ENCODE assay signal across 13 cellular contexts in the genomic region with DNA sequence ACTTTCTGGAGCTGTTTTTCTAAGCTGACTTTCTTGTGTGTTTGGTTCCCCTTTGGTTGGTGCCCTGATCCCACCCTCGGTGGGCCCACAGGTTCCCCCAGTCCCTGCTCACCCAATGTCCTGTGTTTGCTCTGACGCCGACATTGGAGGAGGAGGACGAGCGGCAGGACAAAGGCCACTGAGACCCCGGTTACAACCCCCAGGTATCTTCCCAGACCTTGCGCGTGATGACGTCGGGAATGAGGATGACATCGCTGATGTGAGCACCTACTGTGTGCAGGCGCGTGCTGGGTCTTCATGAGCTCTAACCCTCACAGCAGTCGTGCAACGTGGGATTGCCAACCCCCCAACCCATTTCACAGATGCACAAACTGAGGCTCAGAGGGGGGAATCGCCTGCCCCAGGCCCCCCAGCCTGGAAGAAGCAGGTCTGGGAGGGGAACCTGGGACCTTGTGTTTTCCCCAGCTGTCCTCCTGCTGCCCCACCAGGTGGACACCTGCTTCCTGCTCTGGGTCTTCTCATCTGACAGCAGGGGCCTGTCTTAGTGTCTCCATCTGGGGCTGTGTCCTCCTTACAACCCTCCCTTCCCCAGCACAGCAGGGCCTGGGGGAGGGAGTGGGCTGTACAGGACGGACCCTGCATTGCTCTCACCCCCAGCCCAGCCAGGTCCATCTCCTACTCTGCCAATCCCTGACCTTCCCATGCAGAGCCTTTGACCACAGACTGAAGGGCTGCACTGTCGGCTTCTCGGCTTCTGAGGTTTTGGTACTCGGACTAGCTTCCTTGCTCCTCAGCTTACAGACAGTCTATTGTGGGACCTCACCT. TPM values are rescaled to one million over a fixed set of nuclear protein-coding genes. Genes with fewer than 3 reads are reported as not detected.
DNase-seq lines count a peak whose midpoint lies in the region; ATAC-seq, FAIRE-seq and TF ChIP-seq lines count a peak whose summit lies in the region.
"Had no signal": no experiment of that assay in that cellular context is flagged by ENCODE, and none has a peak within 500 bp of the region (broad histone marks: within the 10 kb centered on the region; RNA-seq: fewer than 3 reads in every experiment).

No MANE protein-coding gene starts in this region.

- H3K9ac ChIP-seq in HepG2 (ENCODE audit: insufficient read depth, low read depth, low read length) = no peak overlapping the region

- no peak for FAIRE-seq in HepG2 (lab: Jason Lieb, UNC)
- FAIRE-seq: bronchial epithelial cell had no signal

- TF ChIP-seq POLR2A in HepG2 (IDR thresholded peaks at IDR 0.05; ENCODE audit: insufficient read depth in 1 of 2, low read depth in 2 of 2, low read length in 2 of 2) (no peak), stomach (IDR thresholded peaks at IDR 0.05) (no peak), gastrocnemius medialis (IDR thresholded peaks at IDR 0.05) (no peak)

- H3K4me1 ChIP-seq in HepG2 (ENCODE audit: insufficient read depth, low read length) (no peaks in the 10 kb centered on the region), stomach (peaks cover 0 to 16% (median 0%) of the 10 kb centered on the region in 4 donors), gastrocnemius medialis (no peaks in the 10 kb centered on the region)
- H3K4me1 ChIP-seq: thyroid gland had no signal

- CTCF ChIA-PET in activated naive CD4-positive, alpha-beta T cell treated with anti-CD3 and anti-CD28 coated beads for 36 hours (lab: Charles Lee) = interaction anchor here (0.6 kb wide), 1 partner anchor 81 kb away, joined by 3 read pairs; no protein-coding TSS in a partner anchor
- CTCF ChIA-PET in HepG2 (lab: Yijun Ruan, JAX; ENCODE audit: low intra/inter-chr PET ratio, low total read pairs) = no interaction called here
- CTCF ChIA-PET in activated CD4-positive, alpha-beta memory T cell treated with anti-CD3 and anti-CD28 coated beads, Interleukin-2, amount 10 ng/mL, durations not matched to agents 7 days and 5 days (lab: Charles Lee) = interaction anchor here (1.0 kb wide), 1 partner anchor 19 kb away, joined by 3 read pairs; no protein-coding TSS in a partner anchor

- H3K4me3 Mint-ChIP-seq in activated naive CD4-positive, alpha-beta T cell treated with anti-CD3 and anti-CD28 coated beads for 36 hours = peak overlapping the region; percentile 14
- H3K4me3 Mint-ChIP-seq in activated CD4-positive, alpha-beta memory T cell treated with anti-CD3 and anti-CD28 coated beads, Interleukin-2, amount 10 ng/mL, durations not matched to agents 7 days and 5 days = no peak overlapping the region

- ATAC-seq in HepG2 (no peak), gastrocnemius medialis (no peak), esophagus mucosa (no peak)

- H3K79me2 ChIP-seq in HepG2 (ENCODE audit: insufficient read depth, low read length) = no peaks in the 10 kb centered on the region

- H3K4me1 Mint-ChIP-seq in activated naive CD4-positive, alpha-beta T cell treated with anti-CD3 and anti-CD28 coated beads for 36 hours (ENCODE audit: low read depth) = peaks cover 12% of the 10 kb centered on the region
- peaks cover 18% of the 10 kb centered on the region for H3K4me1 Mint-ChIP-seq in activated CD4-positive, alpha-beta memory T cell treated with anti-CD3 and anti-CD28 coated beads, Interleukin-2, amount 10 ng/mL, durations not matched to agents 7 days and 5 days

- no peak overlapping the region for H3K27ac ChIP-seq in HepG2 (ENCODE audit: extremely low read length, insufficient read depth, low read length)
- peak overlapping the region in 3 of 5 donors; percentile 44 to 75 (median 65) for H3K27ac ChIP-seq in stomach
- H3K27ac ChIP-seq in gastrocnemius medialis = no peak overlapping the region
- H3K27ac ChIP-seq: SK-N-MC, thyroid gland had no signal

- H3K4me3 ChIP-seq in HepG2 (replicated peaks in 1 of 3; ENCODE audit: insufficient read depth in 1 of 3, low read depth in 2 of 3, low read length in 3 of 3) (no peak overlapping the region), stomach (no peak overlapping the region), gastrocnemius medialis (no peak overlapping the region)
- H3K4me3 ChIP-seq: heart left ventricle, SK-N-MC, smooth muscle cell, thyroid gland had no signal

- H3K27ac Mint-ChIP-seq in activated naive CD4-positive, alpha-beta T cell treated with anti-CD3 and anti-CD28 coated beads for 36 hours = no peak overlapping the region
- no peak overlapping the region for H3K27ac Mint-ChIP-seq in activated CD4-positive, alpha-beta memory T cell treated with anti-CD3 and anti-CD28 coated beads, Interleukin-2, amount 10 ng/mL, durations not matched to agents 7 days and 5 days

- no peaks in the 10 kb centered on the region for H3K36me3 Mint-ChIP-seq in activated naive CD4-positive, alpha-beta T cell treated with anti-CD3 and anti-CD28 coated beads for 36 hours (ENCODE audit: low read depth)
- no peaks in the 10 kb centered on the region for H3K36me3 Mint-ChIP-seq in activated CD4-positive, alpha-beta memory T cell treated with anti-CD3 and anti-CD28 coated beads, Interleukin-2, amount 10 ng/mL, durations not matched to agents 7 days and 5 days (ENCODE audit: low read depth)

- BruUV-seq in HepG2 (replicated peaks; lab: Mats Ljungman, UMichigan) = no TSS peak

- TF ChIP-seq EP300 in HepG2 (IDR thresholded peaks at IDR 0.05; ENCODE audit: low read depth in 2 of 2, low read length in 2 of 2) (no peak), HepG2 (CRISPR knock-in tag; IDR thresholded peaks at IDR 0.05; ENCODE audit: borderline replicate concordance) (no peak), stomach (IDR thresholded peaks at IDR 0.05) (no peak)

- no peak for TF ChIP-seq RAD21 in HepG2 (CRISPR knock-in tag; IDR thresholded peaks at IDR 0.05)

- 51% methylated on average over 15 of the region's 20 CpGs for WGBS in HepG2 (ENCODE audit: low lambda C conversion rate)
- 74 to 83% (median 79%) methylated on average over 20 of the region's 20 CpGs for WGBS in stomach, 5 donors

- no peaks in the 10 kb centered on the region for H3K9me3 Mint-ChIP-seq in activated naive CD4-positive, alpha-beta T cell treated with anti-CD3 and anti-CD28 coated beads for 36 hours
- H3K9me3 Mint-ChIP-seq in activated CD4-positive, alpha-beta memory T cell treated with anti-CD3 and anti-CD28 coated beads, Interleukin-2, amount 10 ng/mL, durations not matched to agents 7 days and 5 days = no peaks in the 10 kb centered on the region

- POLR2A ChIA-PET in HepG2 (lab: Yijun Ruan, JAX) = interaction anchor here (0.6 kb wide), 1 partner anchor 11 kb away, joined by 3 read pairs; no protein-coding TSS in a partner anchor
- POLR2A ChIA-PET in activated CD4-positive, alpha-beta memory T cell treated with anti-CD3 and anti-CD28 coated beads, Interleukin-2, amount 10 ng/mL, durations not matched to agents 7 days and 5 days (lab: Charles Lee) = interaction anchor here (1.5 to 1.6 kb wide), 2 partner anchors 46 to 88 kb away, joined by 3 to 5 read pairs; partner anchors contain the start of genes LENG1 and RPS9

- H3K27me3 ChIP-seq in HepG2 (ENCODE audit: control insufficient read depth in 1 of 2, insufficient read depth in 2 of 2, low read length in 2 of 2) (peaks cover 4 to 29% of the 10 kb centered on the region in 2 experiments), stomach (peaks cover 0 to 38% (median 7%) of the 10 kb centered on the region in 3 donors), gastrocnemius medialis (no peaks in the 10 kb centered on the region)
- H3K27me3 ChIP-seq: thyroid gland had no signal

- no peaks in the 10 kb centered on the region for H4K20me1 ChIP-seq in HepG2 (ENCODE audit: insufficient read depth, low read length)

- no peak overlapping the region for H2AFZ ChIP-seq in HepG2 (ENCODE audit: low read length)

- intact Hi-C loops in activated naive CD4-positive, alpha-beta T cell treated with anti-CD3 and anti-CD28 coated beads for 36 hours (cut with micrococcal nuclease) = loop anchor here (5.0 kb wide), 2 partner anchors 115 to 130 kb away; partner anchors contain the start of gene LAIR1
- intact Hi-C loops in HepG2 (cut with micrococcal nuclease; ENCODE audit: unreplicated experiment) (no loop called here), stomach (cut with DNase I; ENCODE audit: low total_unique reads) (loop anchor here (2.0 kb wide), 1 partner anchor 25 kb away; the partner anchor contains the start of gene LILRB3), gastrocnemius medialis (cut with DNase I; ENCODE audit: low total_unique reads) (loop anchor here (2.0 kb wide), 1 partner anchor 25 kb away; the partner anchor contains the start of gene LILRB3)

- no peaks in the 10 kb centered on the region for H3K36me3 ChIP-seq in HepG2 (replicated peaks in 1 of 2; ENCODE audit: control insufficient read depth in 1 of 2, insufficient read depth in 2 of 2, low read length in 2 of 2)
- no peaks in the 10 kb centered on the region for H3K36me3 ChIP-seq in stomach
- H3K36me3 ChIP-seq in gastrocnemius medialis = no peaks in the 10 kb centered on the region
- H3K36me3 ChIP-seq: heart left ventricle, thyroid gland had no signal

- H3K4me2 ChIP-seq in HepG2 (ENCODE audit: low read depth, low read length) = no peak overlapping the region
- H3K4me2 ChIP-seq: smooth muscle cell had no signal

- no peak for DNase-seq in activated naive CD4-positive, alpha-beta T cell treated with anti-CD3 and anti-CD28 coated beads for 36 hours
- no peak for DNase-seq in activated naive CD4-positive, alpha-beta T cell (lab: John Stamatoyannopoulos, UW)
- DNase-seq in UCSD-AML1 (lab: John Stamatoyannopoulos, UW; ENCODE audit: unreplicated experiment) (peak; percentile 53), HepG2 (ENCODE audit: low spot score) (no peak), stomach (no peak), gastrocnemius medialis (no peak)
- no peak for DNase-seq in activated CD4-positive, alpha-beta memory T cell treated with anti-CD3 and anti-CD28 coated beads, Interleukin-2, amount 10 ng/mL, durations not matched to agents 7 days and 5 days
- DNase-seq: thyroid gland had no signal

- no peak for TF ChIP-seq CTCF in HepG2 (CRISPR knock-in tag; IDR thresholded peaks at IDR 0.05)
- TF ChIP-seq CTCF in stomach (IDR thresholded peaks at IDR 0.05) = no peak
- TF ChIP-seq CTCF in gastrocnemius medialis (IDR thresholded peaks at IDR 0.05 in 4 of 5, conservative IDR thresholded peaks at IDR 0.05 in 1 of 5) = no peak

- no peaks in the 10 kb centered on the region for H3K9me3 ChIP-seq in HepG2 (ENCODE audit: low read length)
- no peaks in the 10 kb centered on the region for H3K9me3 ChIP-seq in stomach
- no peaks in the 10 kb centered on the region for H3K9me3 ChIP-seq in gastrocnemius medialis
- H3K9me3 ChIP-seq: heart left ventricle, thyroid gland had no signal

- no peaks in the 10 kb centered on the region for H3K27me3 Mint-ChIP-seq in activated naive CD4-positive, alpha-beta T cell treated with anti-CD3 and anti-CD28 coated beads for 36 hours (ENCODE audit: low read depth)
- peaks cover 14% of the 10 kb centered on the region for H3K27me3 Mint-ChIP-seq in activated CD4-positive, alpha-beta memory T cell treated with anti-CD3 and anti-CD28 coated beads, Interleukin-2, amount 10 ng/mL, durations not matched to agents 7 days and 5 days

- in situ Hi-C loops in HepG2 (cut with HindIII; ENCODE audit: extremely low pct_ligation_motif_present, low pct_unique_long_range_greater_than_20kb) = no loop called here
- in situ Hi-C loops in gastrocnemius medialis (cut with MboI; ENCODE audit: low sequenced_read_pairs in 4 of 4) = no loop called here

RNA-seq across cellular contexts. Expression of gene LILRA6, which starts 4.7 kb away (rescaled TPM):
- not detected for total RNA-seq in activated naive CD4-positive, alpha-beta T cell treated with anti-CD3 and anti-CD28 coated beads for 36 hours
- not detected in 2 replicates for total RNA-seq in HepG2 (2016; rRNA removed; fragmentation: Illumina TruSeq; extraction: Trizol)
- not detected in 2 replicates for total RNA-seq in HepG2 (2016; cell fraction: cytosol; rRNA removed; fragmentation: Illumina TruSeq; extraction: Trizol; ENCODE audit: low read depth)
- not detected in 2 replicates for total RNA-seq in HepG2 (2016; cell fraction: insoluble cytoplasmic fraction; rRNA removed; fragmentation: Illumina TruSeq; extraction: Trizol)
- not detected in 2 replicates for total RNA-seq in HepG2 (2016; cell fraction: membrane; rRNA removed; fragmentation: Illumina TruSeq; extraction: Trizol)
- total RNA-seq in HepG2 (2016; cell fraction: nucleus; rRNA removed; fragmentation: Illumina TruSeq; extraction: Trizol) = not detected in 2 replicates
- not detected in 2 replicates for polyA plus RNA-seq in HepG2 (2011; rRNA removed)
- polyA plus RNA-seq in HepG2 (2011; cell fraction: cytosol; rRNA removed) = not detected in 2 replicates
- not detected in 2 replicates for polyA plus RNA-seq in HepG2 (2011; cell fraction: nucleus; rRNA removed)
- not detected in 2 replicates for polyA plus RNA-seq in HepG2 (2012)
- polyA plus RNA-seq in HepG2 (2016; cell fraction: cytosol; fragmentation: Illumina TruSeq; extraction: Trizol; ENCODE audit: low read depth) = not detected in 2 replicates
- polyA plus RNA-seq in HepG2 (2016; cell fraction: insoluble cytoplasmic fraction; fragmentation: Illumina TruSeq; extraction: Trizol; ENCODE audit: low read depth) = not detected in 2 replicates
- not detected in 2 replicates for polyA plus RNA-seq in HepG2 (2016; cell fraction: membrane; fragmentation: Illumina TruSeq; extraction: Trizol; ENCODE audit: low read depth)
- not detected in 2 replicates for polyA plus RNA-seq in HepG2 (2016; cell fraction: nucleus; fragmentation: Illumina TruSeq; extraction: Trizol; ENCODE audit: insufficient read depth, low read depth)
- not detected in 2 replicates for polyA minus RNA-seq in HepG2 (2011; rRNA and poly(A)+ RNA removed; ENCODE audit: low replicate concordance)
- polyA minus RNA-seq in HepG2 (2011; cell fraction: cytosol; rRNA and poly(A)+ RNA removed) = not detected in 2 replicates
- polyA minus RNA-seq in HepG2 (2011; cell fraction: nucleus; rRNA and poly(A)+ RNA removed) = not detected in 2 replicates
- 1 to 10 TPM in 2 of 5 donors, under 1 TPM in 2, not detected in 1; 0.37 to 3.8 (median 1.4) TPM for total RNA-seq in stomach
- 1 to 10 TPM in 1 of 3 donors, under 1 TPM in 2; 0.20 to 1.8 (median 0.81) TPM for polyA plus RNA-seq in stomach
- total RNA-seq in gastrocnemius medialis = 1 to 10 TPM in 1 of 4 donors, under 1 TPM in 2, not detected in 1; 0.19 to 1.1 (median 0.52) TPM
- total RNA-seq in activated CD4-positive, alpha-beta memory T cell treated with anti-CD3 and anti-CD28 coated beads, Interleukin-2, amount 10 ng/mL, durations not matched to agents 7 days and 5 days = under 1 TPM; 0.65 to 0.68 TPM
- total RNA-seq in esophagus mucosa = not detected
- total RNA-seq: bronchial epithelial cell, smooth muscle cell had no signal
- polyA plus RNA-seq: smooth muscle cell had no signal

RNA-seq across cellular contexts. Expression of gene LILRB5, which starts 9.8 kb away (rescaled TPM):
- not detected for total RNA-seq in activated naive CD4-positive, alpha-beta T cell treated with anti-CD3 and anti-CD28 coated beads for 36 hours
- total RNA-seq in HepG2 (2016; rRNA removed; fragmentation: Illumina TruSeq; extraction: Trizol) (not detected in 2 replicates), stomach (10 to 100 TPM in 1 of 5 donors, 1 to 10 TPM in 3, not detected in 1; 2.8 to 40.8 (median 5.0) TPM), gastrocnemius medialis (1 to 10 TPM in 3 of 4 donors, under 1 TPM in 1; 0.70 to 5.9 (median 3.3) TPM), esophagus mucosa (0.32 TPM)
- total RNA-seq in HepG2 (2016; cell fraction: cytosol; rRNA removed; fragmentation: Illumina TruSeq; extraction: Trizol; ENCODE audit: low read depth) = not detected in 2 replicates
- not detected in 2 replicates for total RNA-seq in HepG2 (2016; cell fraction: insoluble cytoplasmic fraction; rRNA removed; fragmentation: Illumina TruSeq; extraction: Trizol)
- not detected in 2 replicates for total RNA-seq in HepG2 (2016; cell fraction: membrane; rRNA removed; fragmentation: Illumina TruSeq; extraction: Trizol)
- total RNA-seq in HepG2 (2016; cell fraction: nucleus; rRNA removed; fragmentation: Illumina TruSeq; extraction: Trizol) = not detected in 2 replicates
- polyA plus RNA-seq in HepG2 (2011; rRNA removed) (not detected in 2 replicates), stomach (1 to 10 TPM in 2 of 3 donors, under 1 TPM in 1; 0.28 to 3.4 (median 3.0) TPM)
- not detected in 2 replicates for polyA plus RNA-seq in HepG2 (2011; cell fraction: cytosol; rRNA removed)
- not detected in 2 replicates for polyA plus RNA-seq in HepG2 (2011; cell fraction: nucleus; rRNA removed)
- polyA plus RNA-seq in HepG2 (2012) = not detected in 2 replicates
- polyA plus RNA-seq in HepG2 (2016; cell fraction: cytosol; fragmentation: Illumina TruSeq; extraction: Trizol; ENCODE audit: low read depth) = not detected in 2 replicates
- not detected in 2 replicates for polyA plus RNA-seq in HepG2 (2016; cell fraction: insoluble cytoplasmic fraction; fragmentation: Illumina TruSeq; extraction: Trizol; ENCODE audit: low read depth)
- polyA plus RNA-seq in HepG2 (2016; cell fraction: membrane; fragmentation: Illumina TruSeq; extraction: Trizol; ENCODE audit: low read depth) = not detected in 2 replicates
- polyA plus RNA-seq in HepG2 (2016; cell fraction: nucleus; fragmentation: Illumina TruSeq; extraction: Trizol; ENCODE audit: insufficient read depth, low read depth) = not detected in 2 replicates
- not detected in 2 replicates for polyA minus RNA-seq in HepG2 (2011; rRNA and poly(A)+ RNA removed; ENCODE audit: low replicate concordance)
- polyA minus RNA-seq in HepG2 (2011; cell fraction: cytosol; rRNA and poly(A)+ RNA removed) = not detected in 2 replicates
- not detected in 2 replicates for polyA minus RNA-seq in HepG2 (2011; cell fraction: nucleus; rRNA and poly(A)+ RNA removed)
- not detected for total RNA-seq in activated CD4-positive, alpha-beta memory T cell treated with anti-CD3 and anti-CD28 coated beads, Interleukin-2, amount 10 ng/mL, durations not matched to agents 7 days and 5 days
- total RNA-seq: bronchial epithelial cell, smooth muscle cell had no signal
- polyA plus RNA-seq: smooth muscle cell had no signal

RNA-seq across cellular contexts. Expression of gene LILRB3, which starts 24.5 kb away (rescaled TPM):
- not detected for total RNA-seq in activated naive CD4-positive, alpha-beta T cell treated with anti-CD3 and anti-CD28 coated beads for 36 hours
- not detected in 2 replicates for total RNA-seq in HepG2 (2016; rRNA removed; fragmentation: Illumina TruSeq; extraction: Trizol)
- not detected in 2 replicates for total RNA-seq in HepG2 (2016; cell fraction: cytosol; rRNA removed; fragmentation: Illumina TruSeq; extraction: Trizol; ENCODE audit: low read depth)
- not detected in 2 replicates for total RNA-seq in HepG2 (2016; cell fraction: insoluble cytoplasmic fraction; rRNA removed; fragmentation: Illumina TruSeq; extraction: Trizol)
- total RNA-seq in HepG2 (2016; cell fraction: membrane; rRNA removed; fragmentation: Illumina TruSeq; extraction: Trizol) = not detected in 2 replicates
- not detected in 2 replicates for total RNA-seq in HepG2 (2016; cell fraction: nucleus; rRNA removed; fragmentation: Illumina TruSeq; extraction: Trizol)
- polyA plus RNA-seq in HepG2 (2011; rRNA removed) = 0.10 and 0.22 TPM in 2 replicates
- 0.09 and 0.30 TPM in 2 replicates for polyA plus RNA-seq in HepG2 (2011; cell fraction: cytosol; rRNA removed)
- 0.24 TPM in 1 of 2 replicates, not detected in the other for polyA plus RNA-seq in HepG2 (2011; cell fraction: nucleus; rRNA removed)
- 0.16 and 0.24 TPM in 2 replicates for polyA plus RNA-seq in HepG2 (2012)
- not detected in 2 replicates for polyA plus RNA-seq in HepG2 (2016; cell fraction: cytosol; fragmentation: Illumina TruSeq; extraction: Trizol; ENCODE audit: low read depth)
- not detected in 2 replicates for polyA plus RNA-seq in HepG2 (2016; cell fraction: insoluble cytoplasmic fraction; fragmentation: Illumina TruSeq; extraction: Trizol; ENCODE audit: low read depth)
- polyA plus RNA-seq in HepG2 (2016; cell fraction: membrane; fragmentation: Illumina TruSeq; extraction: Trizol; ENCODE audit: low read depth) = not detected in 2 replicates
- not detected in 2 replicates for polyA plus RNA-seq in HepG2 (2016; cell fraction: nucleus; fragmentation: Illumina TruSeq; extraction: Trizol; ENCODE audit: insufficient read depth, low read depth)
- polyA minus RNA-seq in HepG2 (2011; rRNA and poly(A)+ RNA removed; ENCODE audit: low replicate concordance) = not detected in 2 replicates
- polyA minus RNA-seq in HepG2 (2011; cell fraction: cytosol; rRNA and poly(A)+ RNA removed) = not detected in 2 replicates
- not detected in 2 replicates for polyA minus RNA-seq in HepG2 (2011; cell fraction: nucleus; rRNA and poly(A)+ RNA removed)
- total RNA-seq in stomach = 10 to 100 TPM in 1 of 5 donors, 1 to 10 TPM in 2, under 1 TPM in 1, not detected in 1; 0.89 to 74.7 (median 2.4) TPM
- polyA plus RNA-seq in stomach = 1 to 10 TPM; 1.7 to 3.0 (median 2.5) TPM
- total RNA-seq in gastrocnemius medialis = 1 to 10 TPM in 2 of 4 donors, under 1 TPM in 1, not detected in 1; 0.51 to 7.1 (median 3.6) TPM
- 1 to 10 TPM; 5.3 to 5.8 TPM for total RNA-seq in activated CD4-positive, alpha-beta memory T cell treated with anti-CD3 and anti-CD28 coated beads, Interleukin-2, amount 10 ng/mL, durations not matched to agents 7 days and 5 days
- 0.72 TPM for total RNA-seq in esophagus mucosa
- total RNA-seq: bronchial epithelial cell, smooth muscle cell had no signal

RNA-seq across cellular contexts. Expression of gene LILRB2, which starts 33.6 kb away (rescaled TPM):
- total RNA-seq in activated naive CD4-positive, alpha-beta T cell treated with anti-CD3 and anti-CD28 coated beads for 36 hours = not detected
- total RNA-seq in HepG2 (2016; rRNA removed; fragmentation: Illumina TruSeq; extraction: Trizol) (not detected in 2 replicates), stomach (1 to 10 TPM in 3 of 5 donors, under 1 TPM in 1, not detected in 1; 0.87 to 2.2 (median 1.2) TPM), gastrocnemius medialis (1 to 10 TPM in 3 of 4 donors, under 1 TPM in 1; 0.61 to 1.3 (median 1.2) TPM), esophagus mucosa (0.84 TPM)
- not detected in 2 replicates for total RNA-seq in HepG2 (2016; cell fraction: cytosol; rRNA removed; fragmentation: Illumina TruSeq; extraction: Trizol; ENCODE audit: low read depth)
- total RNA-seq in HepG2 (2016; cell fraction: insoluble cytoplasmic fraction; rRNA removed; fragmentation: Illumina TruSeq; extraction: Trizol) = not detected in 2 replicates
- not detected in 2 replicates for total RNA-seq in HepG2 (2016; cell fraction: membrane; rRNA removed; fragmentation: Illumina TruSeq; extraction: Trizol)
- not detected in 2 replicates for total RNA-seq in HepG2 (2016; cell fraction: nucleus; rRNA removed; fragmentation: Illumina TruSeq; extraction: Trizol)
- polyA plus RNA-seq in HepG2 (2011; rRNA removed) (not detected in 2 replicates), stomach (1 to 10 TPM; 1.1 to 2.0 (median 1.2) TPM)
- not detected in 2 replicates for polyA plus RNA-seq in HepG2 (2011; cell fraction: cytosol; rRNA removed)
- polyA plus RNA-seq in HepG2 (2011; cell fraction: nucleus; rRNA removed) = not detected in 2 replicates
- polyA plus RNA-seq in HepG2 (2012) = not detected in 2 replicates
- polyA plus RNA-seq in HepG2 (2016; cell fraction: cytosol; fragmentation: Illumina TruSeq; extraction: Trizol; ENCODE audit: low read depth) = not detected in 2 replicates
- polyA plus RNA-seq in HepG2 (2016; cell fraction: insoluble cytoplasmic fraction; fragmentation: Illumina TruSeq; extraction: Trizol; ENCODE audit: low read depth) = not detected in 2 replicates
- not detected in 2 replicates for polyA plus RNA-seq in HepG2 (2016; cell fraction: membrane; fragmentation: Illumina TruSeq; extraction: Trizol; ENCODE audit: low read depth)
- not detected in 2 replicates for polyA plus RNA-seq in HepG2 (2016; cell fraction: nucleus; fragmentation: Illumina TruSeq; extraction: Trizol; ENCODE audit: insufficient read depth, low read depth)
- polyA minus RNA-seq in HepG2 (2011; rRNA and poly(A)+ RNA removed; ENCODE audit: low replicate concordance) = not detected in 2 replicates
- polyA minus RNA-seq in HepG2 (2011; cell fraction: cytosol; rRNA and poly(A)+ RNA removed) = not detected in 2 replicates
- polyA minus RNA-seq in HepG2 (2011; cell fraction: nucleus; rRNA and poly(A)+ RNA removed) = not detected in 2 replicates
- total RNA-seq in activated CD4-positive, alpha-beta memory T cell treated with anti-CD3 and anti-CD28 coated beads, Interleukin-2, amount 10 ng/mL, durations not matched to agents 7 days and 5 days = not detected
- total RNA-seq: bronchial epithelial cell, smooth muscle cell had no signal
- polyA plus RNA-seq: smooth muscle cell had no signal

RNA-seq across cellular contexts. Expression of gene RPS9, which starts 46.7 kb away (rescaled TPM):
- 1,000 to 10,000 TPM; 1,883 to 1,912 TPM for total RNA-seq in activated naive CD4-positive, alpha-beta T cell treated with anti-CD3 and anti-CD28 coated beads for 36 hours
- 1,411 and 1,450 TPM in 2 replicates for total RNA-seq in HepG2 (2016; rRNA removed; fragmentation: Illumina TruSeq; extraction: Trizol)
- 1,847 and 2,095 TPM in 2 replicates for total RNA-seq in HepG2 (2016; cell fraction: cytosol; rRNA removed; fragmentation: Illumina TruSeq; extraction: Trizol; ENCODE audit: low read depth)
- total RNA-seq in HepG2 (2016; cell fraction: insoluble cytoplasmic fraction; rRNA removed; fragmentation: Illumina TruSeq; extraction: Trizol) = 1,493 and 1,495 TPM in 2 replicates
- 2,859 and 2,975 TPM in 2 replicates for total RNA-seq in HepG2 (2016; cell fraction: membrane; rRNA removed; fragmentation: Illumina TruSeq; extraction: Trizol)
- 574 and 605 TPM in 2 replicates for total RNA-seq in HepG2 (2016; cell fraction: nucleus; rRNA removed; fragmentation: Illumina TruSeq; extraction: Trizol)
- 2,903 and 3,161 TPM in 2 replicates for polyA plus RNA-seq in HepG2 (2011; rRNA removed)
- polyA plus RNA-seq in HepG2 (2011; cell fraction: cytosol; rRNA removed) = 3,446 and 4,669 TPM in 2 replicates
- 1,154 and 1,198 TPM in 2 replicates for polyA plus RNA-seq in HepG2 (2011; cell fraction: nucleus; rRNA removed)
- polyA plus RNA-seq in HepG2 (2012) = 2,294 and 3,529 TPM in 2 replicates
- 2,882 and 3,077 TPM in 2 replicates for polyA plus RNA-seq in HepG2 (2016; cell fraction: cytosol; fragmentation: Illumina TruSeq; extraction: Trizol; ENCODE audit: low read depth)
- 1,450 and 1,632 TPM in 2 replicates for polyA plus RNA-seq in HepG2 (2016; cell fraction: insoluble cytoplasmic fraction; fragmentation: Illumina TruSeq; extraction: Trizol; ENCODE audit: low read depth)
- polyA plus RNA-seq in HepG2 (2016; cell fraction: membrane; fragmentation: Illumina TruSeq; extraction: Trizol; ENCODE audit: low read depth) = 3,325 and 3,445 TPM in 2 replicates
- polyA plus RNA-seq in HepG2 (2016; cell fraction: nucleus; fragmentation: Illumina TruSeq; extraction: Trizol; ENCODE audit: insufficient read depth, low read depth) = 1,079 and 1,215 TPM in 2 replicates
- 647 and 719 TPM in 2 replicates for polyA minus RNA-seq in HepG2 (2011; rRNA and poly(A)+ RNA removed; ENCODE audit: low replicate concordance)
- 352 and 390 TPM in 2 replicates for polyA minus RNA-seq in HepG2 (2011; cell fraction: cytosol; rRNA and poly(A)+ RNA removed)
- polyA minus RNA-seq in HepG2 (2011; cell fraction: nucleus; rRNA and poly(A)+ RNA removed) = 215 and 249 TPM in 2 replicates
- 1,000 to 10,000 TPM in 4 of 5 donors, 100 to 1,000 TPM in 1; 634 to 2,012 (median 1,471) TPM for total RNA-seq in stomach
- 1,000 to 10,000 TPM; 4,159 to 5,346 (median 4,356) TPM for polyA plus RNA-seq in stomach
- total RNA-seq in gastrocnemius medialis = 1,000 to 10,000 TPM; 1,002 to 1,381 (median 1,253) TPM
- 1,000 to 10,000 TPM; 1,045 to 1,051 TPM for total RNA-seq in activated CD4-positive, alpha-beta memory T cell treated with anti-CD3 and anti-CD28 coated beads, Interleukin-2, amount 10 ng/mL, durations not matched to agents 7 days and 5 days
- total RNA-seq in esophagus mucosa = 1,727 TPM

Comparison
In these comparisons a context has a peak if more than half of its experiments do, and no peak if none do; other contexts are left out.
1. H3K27ac ChIP-seq: peak in stomach (3 of 5); none in HepG2 (single experiment) and gastrocnemius medialis (0 of 4).